Comparison of ENCODE assay signal across 16 cellular contexts in genomic region chr10:35308809-35309208, GRCh38. TPM values are rescaled to one million over a fixed set of nuclear protein-coding genes. Genes with fewer than 3 reads are reported as not detected.
A peak's percentile ranks its signal among the peaks of the same experiment; 100 is the strongest.
DNase-seq lines count a peak whose midpoint lies in the region; ATAC-seq, FAIRE-seq and TF ChIP-seq lines count a peak whose summit lies in the region.
"Had no signal": no experiment of that assay in that cellular context is flagged by ENCODE, and none has a peak within 500 bp of the region (broad histone marks: within the 10 kb centered on the region; RNA-seq: fewer than 3 reads in every experiment).

No MANE protein-coding gene starts in this region.

- no peaks in the 10 kb centered on the region for H3K36me3 ChIP-seq in astrocyte (ENCODE audit: insufficient read depth, low read length)
- no peaks in the 10 kb centered on the region for H3K36me3 ChIP-seq in osteoblast (ENCODE audit: insufficient read depth, low read length)
- no peaks in the 10 kb centered on the region for H3K36me3 ChIP-seq in colonic mucosa

- no peak overlapping the region for H2BK5ac ChIP-seq in H9 (ENCODE audit: insufficient read length, low read length)

- H3K27me3 ChIP-seq in H9 (ENCODE audit: insufficient read depth, low read length) (no peaks in the 10 kb centered on the region), astrocyte (ENCODE audit: insufficient read depth, low read length) (no peaks in the 10 kb centered on the region), osteoblast (ENCODE audit: insufficient read depth, low read length) (no peaks in the 10 kb centered on the region), colonic mucosa (no peaks in the 10 kb centered on the region)

- H2AFZ ChIP-seq in H9 (ENCODE audit: low read length) (no peak overlapping the region), astrocyte (ENCODE audit: low read depth, low read length) (no peak overlapping the region), osteoblast (ENCODE audit: low read length) (peak overlapping the region; percentile 9)

- no peaks in the 10 kb centered on the region for H3K23me2 ChIP-seq in H9 (ENCODE audit: insufficient read length, low read depth, low read length, poor library complexity, severe bottlenecking)

- intact Hi-C loops in colonic mucosa (cut with DNase I) = no loop called here

- no peak overlapping the region for H2BK120ac ChIP-seq in H9 (ENCODE audit: low read depth, low read length, poor library complexity, severe bottlenecking)

- H3K9ac ChIP-seq in H9 (ENCODE audit: extremely low read depth, insufficient read length, low read length) (no peak overlapping the region), astrocyte (ENCODE audit: low read length) (no peak overlapping the region), colonic mucosa (ENCODE audit: low read depth in 2 of 2, low read length in 2 of 2) (no peak overlapping the region)

- H3K27me3 Mint-ChIP-seq in H9 (ENCODE audit: low read depth) = peaks cover 5% of the 10 kb centered on the region
- H3K27me3 Mint-ChIP-seq in astrocyte (ENCODE audit: low read depth, unreplicated experiment) = peaks cover 15% of the 10 kb centered on the region
- peaks cover 3% of the 10 kb centered on the region for H3K27me3 Mint-ChIP-seq in glutamatergic neuron (ENCODE audit: unreplicated experiment)

- H3K4me3 ChIP-seq in astrocyte (ENCODE audit: insufficient read depth, low read depth, low read length) (no peak overlapping the region), osteoblast (ENCODE audit: insufficient read depth, low read length) (no peak overlapping the region), colonic mucosa (no peak overlapping the region)

- no peaks in the 10 kb centered on the region for H3K9me3 ChIP-seq in H9 (ENCODE audit: control insufficient read depth, low read depth, low read length)
- H3K9me3 ChIP-seq in astrocyte (ENCODE audit: insufficient read depth, low read depth, low read length) = no peaks in the 10 kb centered on the region
- H3K9me3 ChIP-seq in osteoblast (ENCODE audit: low read depth, low read length) = no peaks in the 10 kb centered on the region
- no peaks in the 10 kb centered on the region for H3K9me3 ChIP-seq in colonic mucosa

- no peak overlapping the region for H2AK5ac ChIP-seq in H9 (ENCODE audit: insufficient read length, low read length)

- DNase-seq in H9 (no peak), astrocyte (ENCODE audit: low read depth) (no peak), glutamatergic neuron (no peak), osteoblast (ENCODE audit: insufficient read length, low spot score, missing footprints) (no peak), GM20000 (ENCODE audit: low spot score) (no peak), colonic mucosa (no peak)
- no peak for DNase-seq in activated naive CD4-positive, alpha-beta T cell treated with anti-CD3 and anti-CD28 coated beads, Interleukin-2, amount 50 U/mL, for 72 hours (ENCODE audit: low spot score in 2 of 2)
- DNase-seq: C1 segment of cervical spinal cord; CD4-positive, alpha-beta T cell; DMS153; DND-41; GDM1 had no signal

- no peak overlapping the region for H3K23ac ChIP-seq in H9 (ENCODE audit: insufficient read length, low read depth, low read length)

- no peak overlapping the region for H3K4me3 Mint-ChIP-seq in H9
- H3K4me3 Mint-ChIP-seq in astrocyte (ENCODE audit: unreplicated experiment) = no peak overlapping the region
- no peak overlapping the region for H3K4me3 Mint-ChIP-seq in glutamatergic neuron (ENCODE audit: unreplicated experiment)
- H3K4me3 Mint-ChIP-seq: B cell; CD4-positive, alpha-beta T cell had no signal

- no peak for FAIRE-seq in astrocyte (lab: Jason Lieb, UNC)
- FAIRE-seq: A204.1, D721Med, GM12892 had no signal

- H3K14ac ChIP-seq in H9 (ENCODE audit: insufficient read depth, low read length) = no peak overlapping the region

- H3K4me1 ChIP-seq in H9 (ENCODE audit: insufficient read depth, low read length) (no peaks in the 10 kb centered on the region), astrocyte (ENCODE audit: insufficient read depth, low read length) (peaks cover 8% of the 10 kb centered on the region), osteoblast (ENCODE audit: insufficient read depth, low read length) (peaks cover 9% of the 10 kb centered on the region), colonic mucosa (no peaks in the 10 kb centered on the region)

- H4K8ac ChIP-seq in H9 (replicated peaks; ENCODE audit: insufficient read length, low read depth, low read length) = no peak overlapping the region

- H3K79me2 ChIP-seq in H9 (ENCODE audit: insufficient read depth, low read length) (no peaks in the 10 kb centered on the region), astrocyte (ENCODE audit: insufficient read depth, low read length) (no peaks in the 10 kb centered on the region), osteoblast (ENCODE audit: insufficient read depth, low read length) (no peaks in the 10 kb centered on the region)

- H3K56ac ChIP-seq in H9 (ENCODE audit: insufficient read length, low read depth, low read length) = no peak overlapping the region

- no peak overlapping the region for H2BK12ac ChIP-seq in H9 (ENCODE audit: insufficient read length, low read depth, low read length)

- no peaks in the 10 kb centered on the region; a peak in 1 of 7 replicates for H3K36me3 Mint-ChIP-seq in H9 (ENCODE audit: insufficient read depth in 1 of 3, low read depth in 3 of 3)
- H3K36me3 Mint-ChIP-seq in astrocyte (ENCODE audit: low read depth, unreplicated experiment) = peaks cover 2% of the 10 kb centered on the region
- H3K36me3 Mint-ChIP-seq in glutamatergic neuron (ENCODE audit: unreplicated experiment) = peaks cover 5% of the 10 kb centered on the region
- H3K36me3 Mint-ChIP-seq in activated naive CD4-positive, alpha-beta T cell treated with anti-CD3 and anti-CD28 coated beads, Interleukin-2, amount 50 U/mL, for 72 hours = peaks cover 0 to 10% of the 10 kb centered on the region in 2 donors

- WGBS in H9 (ENCODE audit: extremely low coverage, insufficient read length, low lambda C conversion rate) = no CpG with 5 or more reads among the region's 2 CpGs

- no peak for TF ChIP-seq CTCF in H9 (conservative IDR thresholded peaks at IDR 0.05)
- TF ChIP-seq CTCF in astrocyte (IDR thresholded peaks at IDR 0.05; ENCODE audit: insufficient read depth, low read depth, low read length) = no peak
- TF ChIP-seq CTCF in glutamatergic neuron (IDR thresholded peaks at IDR 0.05; ENCODE audit: partially characterized antibody, unreplicated experiment) = no peak
- TF ChIP-seq CTCF in osteoblast (IDR thresholded peaks at IDR 0.05; ENCODE audit: extremely low read depth, low read depth, low read length) = no peak
- TF ChIP-seq CTCF in GM20000 (IDR thresholded peaks at IDR 0.05; ENCODE audit: extremely low read depth, missing control alignments) = no peak
- TF ChIP-seq CTCF in colonic mucosa (IDR thresholded peaks at IDR 0.05) = no peak

- H3K9me3 Mint-ChIP-seq in H9 (no peaks in the 10 kb centered on the region), astrocyte (ENCODE audit: unreplicated experiment) (no peaks in the 10 kb centered on the region), glutamatergic neuron (ENCODE audit: unreplicated experiment) (peaks cover 4% of the 10 kb centered on the region)
- H3K9me3 Mint-ChIP-seq in activated naive CD4-positive, alpha-beta T cell treated with anti-CD3 and anti-CD28 coated beads, Interleukin-2, amount 50 U/mL, for 72 hours = no peaks in the 10 kb centered on the region

- H4K91ac ChIP-seq in H9 (ENCODE audit: insufficient read length, low read depth, low read length) = no peak overlapping the region

- H3K18ac ChIP-seq in H9 (ENCODE audit: insufficient read length, low read depth, low read length) = no peak overlapping the region

- H3T11ph ChIP-seq in H9 (ENCODE audit: low read length) = no peak overlapping the region

- no peak overlapping the region for H4K5ac ChIP-seq in H9 (ENCODE audit: insufficient read length, low read depth, low read length)

- no peaks in the 10 kb centered on the region for H4K20me1 ChIP-seq in H9 (ENCODE audit: control insufficient read depth, insufficient read depth, insufficient read length)
- H4K20me1 ChIP-seq in astrocyte (ENCODE audit: insufficient read depth, low read length) = no peaks in the 10 kb centered on the region
- H4K20me1 ChIP-seq in osteoblast (ENCODE audit: insufficient read depth, low read length) = no peaks in the 10 kb centered on the region

- H3K4me2 ChIP-seq in H9 (ENCODE audit: insufficient read depth, insufficient read length, low read length) (no peak overlapping the region), astrocyte (ENCODE audit: low read length) (no peak overlapping the region), osteoblast (ENCODE audit: insufficient read depth, low read length) (no peak overlapping the region)

- no peak overlapping the region for H2BK20ac ChIP-seq in H9 (ENCODE audit: low read depth, low read length, poor library complexity, severe bottlenecking)

- no peaks in the 10 kb centered on the region; a peak in 1 of 4 replicates for H3K4me1 Mint-ChIP-seq in H9
- H3K4me1 Mint-ChIP-seq in astrocyte (ENCODE audit: low read depth, unreplicated experiment) = peaks cover 3% of the 10 kb centered on the region
- H3K4me1 Mint-ChIP-seq in glutamatergic neuron (ENCODE audit: low read depth, unreplicated experiment) = peaks cover 18% of the 10 kb centered on the region
- H3K4me1 Mint-ChIP-seq: B cell had no signal

- ATAC-seq in activated naive CD4-positive, alpha-beta T cell treated with anti-CD3 and anti-CD28 coated beads, Interleukin-2, amount 50 U/mL, for 72 hours = no peak

- peak overlapping the region in 2 of 3 experiments; percentile 13 to 32; a peak in 1 of 7 replicates for H3K27ac Mint-ChIP-seq in H9
- peak overlapping the region; percentile 15 for H3K27ac Mint-ChIP-seq in astrocyte (ENCODE audit: unreplicated experiment)
- peak overlapping the region; percentile 19 for H3K27ac Mint-ChIP-seq in glutamatergic neuron (ENCODE audit: unreplicated experiment)
- H3K27ac Mint-ChIP-seq in activated naive CD4-positive, alpha-beta T cell treated with anti-CD3 and anti-CD28 coated beads, Interleukin-2, amount 50 U/mL, for 72 hours = no peak overlapping the region
- H3K27ac Mint-ChIP-seq: B cell; CD4-positive, alpha-beta T cell had no signal

- H3K27ac ChIP-seq in H9 (ENCODE audit: insufficient read length, low read depth, low read length) (no peak overlapping the region), astrocyte (ENCODE audit: low read depth, low read length) (no peak overlapping the region), osteoblast (ENCODE audit: low read depth, low read length) (no peak overlapping the region), colonic mucosa (no peak overlapping the region)

- no peak overlapping the region for H3K4ac ChIP-seq in H9 (ENCODE audit: low read depth, low read length)

- no peaks in the 10 kb centered on the region for H3K79me1 ChIP-seq in H9 (ENCODE audit: insufficient read depth, low read depth, low read length, poor library complexity, severe bottlenecking)

- no peak overlapping the region for H2BK15ac ChIP-seq in H9 (ENCODE audit: low read depth, low read length)

RNA-seq across cellular contexts. Expression of gene CCNY, which starts 27.5 kb away (rescaled TPM):
- total RNA-seq in H9 (2021) (62.1 and 69.2 TPM in 2 replicates), astrocyte (85.9 and 89.4 TPM in 2 replicates), glutamatergic neuron (ENCODE audit: unreplicated experiment) (219 TPM), osteoblast (53.2 and 63.9 TPM in 2 replicates), colonic mucosa (10 to 100 TPM; 43.5 to 68.6 TPM)
- total RNA-seq in activated naive CD4-positive, alpha-beta T cell treated with anti-CD3 and anti-CD28 coated beads, Interleukin-2, amount 50 U/mL, for 72 hours = 10 to 100 TPM; 31.4 to 44.2 TPM

Comparison
In these comparisons a context has a peak if more than half of its experiments do, and no peak if none do; other contexts are left out.
1. H3K27ac Mint-ChIP-seq: peak in H9 (2 of 3), astrocyte (single experiment) and glutamatergic neuron (single experiment); none in activated naive CD4-positive, alpha-beta T cell treated with anti-CD3 and anti-CD28 coated beads, Interleukin-2, amount 50 U/mL, for 72 hours (0 of 2).